23 cellular contexts compared by ENCODE assay signal in genomic region chr11:88341852-88342251, GRCh38. TPM values are rescaled to one million over a fixed set of nuclear protein-coding genes. Genes with fewer than 3 reads are reported as not detected.
DNase-seq lines count a peak whose midpoint lies in the region; ATAC-seq and TF ChIP-seq lines count a peak whose summit lies in the region.
"Had no signal": no experiment of that assay in that cellular context is flagged by ENCODE, and none has a peak within 500 bp of the region (broad histone marks: within the 10 kb centered on the region; RNA-seq: fewer than 3 reads in every experiment).

No MANE protein-coding gene starts in this region.

- no peaks in the 10 kb centered on the region for H3K9me3 Mint-ChIP-seq in GM23338
- no peaks in the 10 kb centered on the region for H3K9me3 Mint-ChIP-seq in activated CD8-positive, alpha-beta T cell treated with anti-CD3 and anti-CD28 coated beads, Interleukin-2, amount 10 ng/mL, durations not matched to agents 7 days and 5 days (ENCODE audit: insufficient read depth)
- H3K9me3 Mint-ChIP-seq: neural crest cell had no signal

- H3K4me2 ChIP-seq in GM23338 (no peak overlapping the region), mesenchymal stem cell (ENCODE audit: low read length, poor library complexity, severe bottlenecking) (no peak overlapping the region)

- peak overlapping the region; percentile 32 for H2AK5ac ChIP-seq in mesenchymal stem cell (ENCODE audit: low read length, severe bottlenecking)

- no peak overlapping the region for H3K9ac ChIP-seq in mesenchymal stem cell (ENCODE audit: low read length)

- 58% methylated on average over 4 of the region's 4 CpGs for WGBS in mesenchymal stem cell

- H3K4me3 Mint-ChIP-seq in GM23338 = no peak overlapping the region
- H3K4me3 Mint-ChIP-seq in activated CD8-positive, alpha-beta T cell treated with anti-CD3 and anti-CD28 coated beads, Interleukin-2, amount 10 ng/mL, durations not matched to agents 7 days and 5 days = no peak overlapping the region

- H3K4me1 ChIP-seq in GM23338 (ENCODE audit: insufficient read depth) (peaks cover 23% of the 10 kb centered on the region), mesenchymal stem cell (ENCODE audit: control insufficient read depth, insufficient read depth, low read depth, low read length) (no peaks in the 10 kb centered on the region)

- H4K91ac ChIP-seq in mesenchymal stem cell (ENCODE audit: low read length) = peak overlapping the region; percentile 62

- POLR2A ChIA-PET in activated CD8-positive, alpha-beta T cell treated with anti-CD3 and anti-CD28 coated beads, Interleukin-2, amount 10 ng/mL, durations not matched to agents 7 days and 5 days (lab: Charles Lee) = no interaction called here

- peaks cover 5% of the 10 kb centered on the region; the same call in 2 of the 3 replicates for H3K36me3 Mint-ChIP-seq in GM23338 (ENCODE audit: low read depth)
- peaks cover 20% of the 10 kb centered on the region for H3K36me3 Mint-ChIP-seq in activated CD8-positive, alpha-beta T cell treated with anti-CD3 and anti-CD28 coated beads, Interleukin-2, amount 10 ng/mL, durations not matched to agents 7 days and 5 days (ENCODE audit: low read depth)

- H3K27ac ChIP-seq in GM23338 (ENCODE audit: low read depth) (no peak overlapping the region), mesenchymal stem cell (ENCODE audit: low read length, poor library complexity, severe bottlenecking) (no peak overlapping the region)
- H3K27ac ChIP-seq: epithelial cell of prostate, VCaP had no signal

- H3F3A ChIP-seq in GM23338 (replicated peaks; ENCODE audit: low read depth) = no peaks in the 10 kb centered on the region

- ATAC-seq in GM23338 = peak; percentile 77
- ATAC-seq in activated CD8-positive, alpha-beta T cell treated with anti-CD3 and anti-CD28 coated beads, Interleukin-2, amount 10 ng/mL, durations not matched to agents 7 days and 5 days = no peak
- no peak for ATAC-seq in GM21526 (IDR thresholded peaks at IDR 0.05; ENCODE audit: low FRiP score, unreplicated experiment)

- H3K14ac ChIP-seq in mesenchymal stem cell (ENCODE audit: low read length in 2 of 2) = peak overlapping the region in 1 of 2 experiments; percentile 28

- H3K27me3 ChIP-seq in GM23338 (ENCODE audit: insufficient read depth) (no peaks in the 10 kb centered on the region), mesenchymal stem cell (ENCODE audit: control insufficient read depth in 1 of 2, insufficient read depth in 1 of 2, low read length in 2 of 2) (no peaks in the 10 kb centered on the region)

- H3K27ac Mint-ChIP-seq in GM23338 = no peak overlapping the region
- no peak overlapping the region for H3K27ac Mint-ChIP-seq in activated CD8-positive, alpha-beta T cell treated with anti-CD3 and anti-CD28 coated beads, Interleukin-2, amount 10 ng/mL, durations not matched to agents 7 days and 5 days

- no peaks in the 10 kb centered on the region for H3K9me2 ChIP-seq in GM23338 (ENCODE audit: insufficient read depth)

- H3K4me3 ChIP-seq in GM23338 = no peak overlapping the region
- H3K4me3 ChIP-seq in mesenchymal stem cell (ENCODE audit: insufficient read depth in 1 of 2, low read depth in 1 of 2, low read length in 2 of 2) = no peak overlapping the region

- peaks cover 21% of the 10 kb centered on the region for H3K4me1 Mint-ChIP-seq in GM23338
- peaks cover 64% of the 10 kb centered on the region for H3K4me1 Mint-ChIP-seq in activated CD8-positive, alpha-beta T cell treated with anti-CD3 and anti-CD28 coated beads, Interleukin-2, amount 10 ng/mL, durations not matched to agents 7 days and 5 days (ENCODE audit: low read depth)

- H2BK12ac ChIP-seq in mesenchymal stem cell (ENCODE audit: low read length in 2 of 2) = peak overlapping the region in 1 of 2 experiments; percentile 30

- no peaks in the 10 kb centered on the region for H3K36me3 ChIP-seq in GM23338 (ENCODE audit: insufficient read depth)
- H3K36me3 ChIP-seq in mesenchymal stem cell (ENCODE audit: control insufficient read depth in 1 of 2, insufficient read depth in 2 of 2, low read depth in 1 of 2, low read length in 2 of 2) = no peaks in the 10 kb centered on the region

- H3K79me1 ChIP-seq in mesenchymal stem cell (replicated peaks; ENCODE audit: low read length, poor library complexity, severe bottlenecking) = peaks cover 12% of the 10 kb centered on the region

- no peaks in the 10 kb centered on the region for H4K20me1 ChIP-seq in GM23338 (replicated peaks; ENCODE audit: insufficient read depth)

- TF ChIP-seq CTCF in GM23338 (conservative IDR thresholded peaks at IDR 0.05; ENCODE audit: low read depth in 2 of 2) = peak; percentile 66 to 83

- H2AFZ ChIP-seq in GM23338 = no peak overlapping the region
- H2AFZ ChIP-seq in mesenchymal stem cell (ENCODE audit: low read depth, low read length) = no peak overlapping the region

- no peak overlapping the region for H3K23ac ChIP-seq in mesenchymal stem cell (ENCODE audit: low read length in 2 of 2)

- H3K4ac ChIP-seq in mesenchymal stem cell (ENCODE audit: low read depth in 1 of 2, low read length in 2 of 2) = peak overlapping the region in 1 of 2 experiments; percentile 34

- H3K9me3 ChIP-seq in mesenchymal stem cell (ENCODE audit: control insufficient read depth, low read length) = no peaks in the 10 kb centered on the region

- peak overlapping the region; percentile 32 for H4K8ac ChIP-seq in mesenchymal stem cell (ENCODE audit: low read length)

- CTCF ChIA-PET in activated CD8-positive, alpha-beta T cell treated with anti-CD3 and anti-CD28 coated beads, Interleukin-2, amount 10 ng/mL, durations not matched to agents 7 days and 5 days (lab: Charles Lee) = interaction anchor here (0.6 to 3.4 kb wide), 6 partner anchors 12 to 458 kb away, joined by 3 to 14 read pairs (median 3); no protein-coding TSS in a partner anchor

- H2BK5ac ChIP-seq in mesenchymal stem cell (ENCODE audit: low read depth, low read length, poor library complexity, severe bottlenecking) = no peak overlapping the region

- DNase-seq in ELF-1 (ENCODE audit: low read depth, low spot score) (peak; percentile 32), GM23338 (ENCODE audit: low spot score) (peak; percentile 81), mesenchymal stem cell (no peak), SIG-M5 (lab: John Stamatoyannopoulos, UW) (no peak), DMS79 (lab: John Stamatoyannopoulos, UW) (no peak)
- peak; percentile 33 for DNase-seq in activated CD8-positive, alpha-beta T cell treated with anti-CD3 and anti-CD28 coated beads, Interleukin-2, amount 10 ng/mL, durations not matched to agents 7 days and 5 days
- no peak for DNase-seq in activated CD4-positive, alpha-beta T cell treated with anti-CD3 and anti-CD28 coated beads, Interleukin-2, amount 50 U/mL, for 4 hours
- DNase-seq: activated naive CD4-positive, alpha-beta T cell; amniotic stem cell; dermis blood vessel endothelial cell; hypothalamus; KG1; kidney glomerular epithelial cell; MV-4-11; NCI-H187; NCI-H226; NCI-H82; stimulated activated CD4-positive, alpha-beta T cell treated with anti-CD3 and anti-CD28 coated beads, Interleukin-2, amount 100 ng/mL, for 24 hours; stimulated activated naive CD4-positive, alpha-beta T cell treated with Interleukin-2 at 50 U/mL for 16 hours had no signal

- H3K79me2 ChIP-seq in GM23338 (replicated peaks; ENCODE audit: insufficient read depth) = peaks cover 11% of the 10 kb centered on the region

- H2BK120ac ChIP-seq in mesenchymal stem cell (ENCODE audit: low read depth, low read length) = no peak overlapping the region

- H3K18ac ChIP-seq in mesenchymal stem cell (ENCODE audit: low read depth in 1 of 2, low read length in 2 of 2) = no peak overlapping the region

- H3K27me3 Mint-ChIP-seq in GM23338 (ENCODE audit: insufficient read depth, low read depth, poor library complexity) = peaks cover 9% of the 10 kb centered on the region
- H3K27me3 Mint-ChIP-seq in activated CD8-positive, alpha-beta T cell treated with anti-CD3 and anti-CD28 coated beads, Interleukin-2, amount 10 ng/mL, durations not matched to agents 7 days and 5 days (ENCODE audit: low read depth) = no peaks in the 10 kb centered on the region

- H2BK15ac ChIP-seq in mesenchymal stem cell (ENCODE audit: low read depth, poor library complexity, severe bottlenecking) = no peak overlapping the region

TF ChIP-seq in GM23338, 12 proteins besides CTCF, POLR2A, EP300 and RAD21 (continues in another document):
- no peak for TF ChIP-seq EZH2phosphoT487 (IDR thresholded peaks at IDR 0.05; ENCODE audit: unreplicated experiment)
- no peak for TF ChIP-seq NANOG (IDR thresholded peaks at IDR 0.05; ENCODE audit: borderline replicate concordance)
- TF ChIP-seq STAT1 (IDR thresholded peaks at IDR 0.05; ENCODE audit: unreplicated experiment) = no peak
- no peak for TF ChIP-seq ZNF331 (CRISPR knock-in tag; IDR thresholded peaks at IDR 0.05; ENCODE audit: low read depth)
- no peak for TF ChIP-seq POLR2AphosphoS5 (IDR thresholded peaks at IDR 0.05; ENCODE audit: low read depth)

RNA-seq across cellular contexts. Expression of gene CTSC, which starts 4.3 kb away (rescaled TPM):
- 396 and 408 TPM in 2 replicates for total RNA-seq in GM23338 (2014; rRNA removed; shearing (Covaris generic))
- 432 and 444 TPM in 2 replicates for polyA plus RNA-seq in GM23338 (2016; fragmentation: Nextera tagmentation; extraction: Ambion mirVana)
- total RNA-seq in activated CD8-positive, alpha-beta T cell treated with anti-CD3 and anti-CD28 coated beads, Interleukin-2, amount 10 ng/mL, durations not matched to agents 7 days and 5 days = 100 to 1,000 TPM; 211 to 219 TPM
- polyA plus RNA-seq in mesenchymal stem cell (2013, experiment 1 of 2) = 491 TPM
- 516 TPM for polyA plus RNA-seq in mesenchymal stem cell (2013, experiment 2 of 2)

Comparison
In these comparisons a context has a peak if more than half of its experiments do, and no peak if none do; other contexts are left out.
1. DNase-seq: peak in ELF-1 (single experiment), GM23338 (single experiment) and activated CD8-positive, alpha-beta T cell treated with anti-CD3 and anti-CD28 coated beads, Interleukin-2, amount 10 ng/mL, durations not matched to agents 7 days and 5 days (single experiment); none in mesenchymal stem cell (single experiment), SIG-M5 (single experiment), activated CD4-positive, alpha-beta T cell treated with anti-CD3 and anti-CD28 coated beads, Interleukin-2, amount 50 U/mL, for 4 hours (0 of 2) and DMS79 (single experiment).